Comparison of ENCODE assay signal across 16 cellular contexts in genomic region chr1:203041351-203041932, GRCh38. TPM values are rescaled to one million over a fixed set of nuclear protein-coding genes. Genes with fewer than 3 reads are reported as not detected.
"Had no signal": no experiment of that assay in that cellular context is flagged by ENCODE, and none has a peak within 500 bp of the region (broad histone marks: within the 10 kb centered on the region; RNA-seq: fewer than 3 reads in every experiment).

No MANE protein-coding gene starts in this region.

- FAIRE-seq: endothelial cell of umbilical vein, keratinocyte had no signal

- ATAC-seq: activated naive CD4-positive, alpha-beta T cell treated with anti-CD3 and anti-CD28 coated beads, Interleukin-2, amount 50 U/mL, for 72 hours; activated T-cell treated with anti-CD3 and anti-CD28 coated beads, Interleukin-2, amount 50 U/mL, for 4 hours; left ventricle myocardium superior; stimulated activated memory B cell treated with anti-CD40 and anti-IgM and Interleukin-4, amounts not matched to agents 10 μg/mL and 1 μg/mL and 100 μg/mL, for 72 hours had no signal

- H3K27me3 ChIP-seq: tibial nerve, vagina had no signal

- H3K36me3 ChIP-seq: tibial nerve, vagina had no signal

- H3K9me3 ChIP-seq: tibial nerve, vagina had no signal

- H3K36me3 Mint-ChIP-seq: stimulated activated memory B cell treated with anti-CD40 and anti-IgM and Interleukin-4, amounts not matched to agents 10 μg/mL and 1 μg/mL and 100 μg/mL, for 72 hours had no signal

- H3K4me3 ChIP-seq: tibial nerve, vagina had no signal

- H3K27ac Mint-ChIP-seq: activated naive CD4-positive, alpha-beta T cell treated with anti-CD3 and anti-CD28 coated beads, Interleukin-2, amount 50 U/mL, for 72 hours; mesothelial cell of epicardium; stimulated activated memory B cell treated with anti-CD40 and anti-IgM and Interleukin-4, amounts not matched to agents 10 μg/mL and 1 μg/mL and 100 μg/mL, for 72 hours; T-helper 2 cell treated with Interferon-gamma antibody and Interleukin-4, amounts not matched to agents 5 μg/mL and 100 μg/mL, for 36 hours had no signal

- H3K27ac ChIP-seq: tibial nerve, vagina had no signal

- DNase-seq: activated CD4-positive, alpha-beta T cell treated with anti-CD3 and anti-CD28 coated beads, Interleukin-2, amount 50 U/mL, for 4 hours; activated CD4-positive, CD25-positive, alpha-beta regulatory T cell treated with anti-CD3 and anti-CD28 coated beads, Interleukin-2, amount 50 U/mL, for 72 hours; activated effector memory CD4-positive, alpha-beta T cell treated with anti-CD3 and anti-CD28 coated beads, Interleukin-2, amount 50 U/mL, for 16 hours; activated T-cell treated with anti-CD3 and anti-CD28 coated beads, Interleukin-2, amount 50 U/mL, for 4 hours; amniotic stem cell; left ventricle myocardium superior had no signal

- H3K4me3 Mint-ChIP-seq: activated T-cell treated with anti-CD3 and anti-CD28 coated beads, Interleukin-2, amount 50 U/mL, for 4 hours; brain; mesothelial cell of epicardium; stimulated activated memory B cell treated with anti-CD40 and anti-IgM and Interleukin-4, amounts not matched to agents 10 μg/mL and 1 μg/mL and 100 μg/mL, for 72 hours; T-helper 2 cell treated with Interferon-gamma antibody and Interleukin-4, amounts not matched to agents 5 μg/mL and 100 μg/mL, for 36 hours had no signal

- H3K9me3 Mint-ChIP-seq: activated naive CD4-positive, alpha-beta T cell treated with anti-CD3 and anti-CD28 coated beads, Interleukin-2, amount 50 U/mL, for 72 hours; activated T-cell treated with anti-CD3 and anti-CD28 coated beads, Interleukin-2, amount 50 U/mL, for 4 hours; brain; mesothelial cell of epicardium; stimulated activated memory B cell treated with anti-CD40 and anti-IgM and Interleukin-4, amounts not matched to agents 10 μg/mL and 1 μg/mL and 100 μg/mL, for 72 hours; T-helper 2 cell treated with Interferon-gamma antibody and Interleukin-4, amounts not matched to agents 5 μg/mL and 100 μg/mL, for 36 hours had no signal

RNA-seq across cellular contexts. Expression of gene MYOG, which starts 44.4 kb away (rescaled TPM):
- total RNA-seq: activated naive CD4-positive, alpha-beta T cell treated with anti-CD3 and anti-CD28 coated beads, Interleukin-2, amount 50 U/mL, for 72 hours; activated T-cell treated with anti-CD3 and anti-CD28 coated beads, Interleukin-2, amount 50 U/mL, for 4 hours; endothelial cell of umbilical vein; left ventricle myocardium superior; mesothelial cell of epicardium; subcutaneous adipose tissue; tibial nerve; vagina had no signal
- polyA plus RNA-seq: endothelial cell of umbilical vein, keratinocyte had no signal
